In genomic region chr14:105086833-105087307, GRCh38 we compare ENCODE assay signal across 8 cellular contexts. TPM values are rescaled to one million over a fixed set of nuclear protein-coding genes. Genes with fewer than 3 reads are reported as not detected.
DNase-seq lines count a peak whose midpoint lies in the region; ATAC-seq and TF ChIP-seq lines count a peak whose summit lies in the region.

No MANE protein-coding gene starts in this region.

- peak overlapping the region; percentile 3 to 64 (median 53) for H3K4me3 ChIP-seq in heart left ventricle

- no peaks in the 10 kb centered on the region for H3K36me3 Mint-ChIP-seq in activated naive CD4-positive, alpha-beta T cell treated with anti-CD3 and anti-CD28 coated beads, Interleukin-2, amount 50 U/mL, for 24 hours

- no peaks in the 10 kb centered on the region for H3K9me3 Mint-ChIP-seq in activated naive CD4-positive, alpha-beta T cell treated with anti-CD3 and anti-CD28 coated beads, Interleukin-2, amount 50 U/mL, for 24 hours

- TF ChIP-seq CTCF in heart left ventricle (IDR thresholded peaks at IDR 0.05) = peak; percentile 72 to 90 (median 83)

- peaks cover 13% of the 10 kb centered on the region for H3K4me1 Mint-ChIP-seq in activated naive CD4-positive, alpha-beta T cell treated with anti-CD3 and anti-CD28 coated beads, Interleukin-2, amount 50 U/mL, for 24 hours

- no peak overlapping the region for H3K27ac Mint-ChIP-seq in activated naive CD4-positive, alpha-beta T cell treated with anti-CD3 and anti-CD28 coated beads, Interleukin-2, amount 50 U/mL, for 24 hours

- in situ Hi-C loops in KBM-7 (cut with MboI; ENCODE audit: low pct_unique_long_range_greater_than_20kb, low sequenced_read_pairs) = no loop called here

- H3K27me3 ChIP-seq in heart left ventricle = peaks cover 0 to 11% (median 0%) of the 10 kb centered on the region in 9 donors

- peak overlapping the region; percentile 66 for H3K4me3 Mint-ChIP-seq in activated naive CD4-positive, alpha-beta T cell treated with anti-CD3 and anti-CD28 coated beads, Interleukin-2, amount 50 U/mL, for 24 hours

- peak; percentile 58 for ATAC-seq in GM21515 (IDR thresholded peaks at IDR 0.05; ENCODE audit: unreplicated experiment)
- ATAC-seq in heart left ventricle = peak in 3 of 4 donors; percentile 43 to 63 (median 55)

- H3K9me3 ChIP-seq in heart left ventricle = no peaks in the 10 kb centered on the region

- intact Hi-C loops in heart left ventricle (cut with DNase I) = loop anchor here in 5 of 10 donors (2.0 to 5.0 kb wide), 3 partner anchors 40 to 110 kb away; partner anchors contain the start of gene AHNAK2 (in 2 of the 5)

- DNase-seq in DMS53 treated with DMSO at 0.1 percent for 48 hours (lab: John Stamatoyannopoulos, UW; ENCODE audit: unreplicated experiment) (peak; percentile 60), KBM-7 (peak; percentile 84), SKM-1 treated with dmso at 0.1 percent for 144 hours (lab: John Stamatoyannopoulos, UW; ENCODE audit: unreplicated experiment) (peak; percentile 45), heart left ventricle (peak; percentile 78 to 94 (median 82)), retina (peak; percentile 87), NCI-H774 (lab: John Stamatoyannopoulos, UW) (no peak)

- peaks cover 9 to 48% (median 34%) of the 10 kb centered on the region in 12 donors for H3K4me1 ChIP-seq in heart left ventricle

- WGBS in heart left ventricle, 4 donors = 1 to 2% (median 2%) methylated on average over 10 to 45 of the region's 45 CpGs

- peak overlapping the region in 9 of 12 donors; percentile 28 to 74 (median 47) for H3K27ac ChIP-seq in heart left ventricle

- no peaks in the 10 kb centered on the region for H3K36me3 ChIP-seq in heart left ventricle

- no peak for TF ChIP-seq POLR2A in heart left ventricle (IDR thresholded peaks at IDR 0.05)

- H3K27me3 Mint-ChIP-seq in activated naive CD4-positive, alpha-beta T cell treated with anti-CD3 and anti-CD28 coated beads, Interleukin-2, amount 50 U/mL, for 24 hours = no peaks in the 10 kb centered on the region

RNA-seq across cellular contexts. Expression of gene GPR132, which starts 21.6 kb away (rescaled TPM):
- 1 to 10 TPM in 3 of 9 donors, under 1 TPM in 6; 0.27 to 5.3 (median 0.77) TPM for total RNA-seq in heart left ventricle
- under 1 TPM; 0.50 to 0.51 TPM for polyA plus RNA-seq in heart left ventricle
